In genomic region chr10:86957471-86958108, GRCh38 we compare ENCODE assay signal across 10 cellular contexts. TPM values are rescaled to one million over a fixed set of nuclear protein-coding genes. Genes with fewer than 3 reads are reported as not detected.
DNase-seq lines count a peak whose midpoint lies in the region; ATAC-seq, FAIRE-seq and TF ChIP-seq lines count a peak whose summit lies in the region.
"Had no signal": no experiment of that assay in that cellular context is flagged by ENCODE, and none has a peak within 500 bp of the region (broad histone marks: within the 10 kb centered on the region; RNA-seq: fewer than 3 reads in every experiment).

A gene with protein sequence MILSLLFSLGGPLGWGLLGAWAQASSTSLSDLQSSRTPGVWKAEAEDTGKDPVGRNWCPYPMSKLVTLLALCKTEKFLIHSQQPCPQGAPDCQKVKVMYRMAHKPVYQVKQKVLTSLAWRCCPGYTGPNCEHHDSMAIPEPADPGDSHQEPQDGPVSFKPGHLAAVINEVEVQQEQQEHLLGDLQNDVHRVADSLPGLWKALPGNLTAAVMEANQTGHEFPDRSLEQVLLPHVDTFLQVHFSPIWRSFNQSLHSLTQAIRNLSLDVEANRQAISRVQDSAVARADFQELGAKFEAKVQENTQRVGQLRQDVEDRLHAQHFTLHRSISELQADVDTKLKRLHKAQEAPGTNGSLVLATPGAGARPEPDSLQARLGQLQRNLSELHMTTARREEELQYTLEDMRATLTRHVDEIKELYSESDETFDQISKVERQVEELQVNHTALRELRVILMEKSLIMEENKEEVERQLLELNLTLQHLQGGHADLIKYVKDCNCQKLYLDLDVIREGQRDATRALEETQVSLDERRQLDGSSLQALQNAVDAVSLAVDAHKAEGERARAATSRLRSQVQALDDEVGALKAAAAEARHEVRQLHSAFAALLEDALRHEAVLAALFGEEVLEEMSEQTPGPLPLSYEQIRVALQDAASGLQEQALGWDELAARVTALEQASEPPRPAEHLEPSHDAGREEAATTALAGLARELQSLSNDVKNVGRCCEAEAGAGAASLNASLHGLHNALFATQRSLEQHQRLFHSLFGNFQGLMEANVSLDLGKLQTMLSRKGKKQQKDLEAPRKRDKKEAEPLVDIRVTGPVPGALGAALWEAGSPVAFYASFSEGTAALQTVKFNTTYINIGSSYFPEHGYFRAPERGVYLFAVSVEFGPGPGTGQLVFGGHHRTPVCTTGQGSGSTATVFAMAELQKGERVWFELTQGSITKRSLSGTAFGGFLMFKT (minus strand): TSS chr10:86957615. CDS start chr10:86957541, 74 bp downstream.

- no peaks in the 10 kb centered on the region for H3K9me3 ChIP-seq in RWPE2 (ENCODE audit: severe bottlenecking)
- H3K9me3 ChIP-seq in esophagus (ENCODE audit: control insufficient read depth in 2 of 2, insufficient read depth in 1 of 2, low read depth in 1 of 2, low read length in 1 of 2), result no peaks in the 10 kb centered on the region
- H3K9me3 ChIP-seq in thyroid gland, result no peaks in the 10 kb centered on the region
- H3K9me3 ChIP-seq: pancreas had no signal

- H3K36me3 ChIP-seq in RWPE2 (ENCODE audit: low read depth) (no peaks in the 10 kb centered on the region), esophagus (ENCODE audit: control insufficient read depth in 2 of 2, insufficient read depth in 2 of 2, low read length in 1 of 2) (no peaks in the 10 kb centered on the region), thyroid gland (no peaks in the 10 kb centered on the region)
- H3K36me3 ChIP-seq: pancreas had no signal

- TF ChIP-seq CTCF in RWPE2 (IDR thresholded peaks at IDR 0.05; ENCODE audit: poor library complexity, severe bottlenecking) (no peak), mesothelial cell of epicardium (IDR thresholded peaks at IDR 0.05; ENCODE audit: unreplicated experiment) (no peak), thyroid gland (IDR thresholded peaks at IDR 0.05) (no peak)

- 66 to 67% methylated on average over 9 of the region's 9 CpGs for WGBS in esophagus, 2 donors
- WGBS in thyroid gland, 2 donors, result 64 to 72% methylated on average over 6 to 8 of the region's 9 CpGs

- no peak within 1 kb of the TSS for H3K4me3 ChIP-seq in RWPE2 (ENCODE audit: severe bottlenecking)
- peak within 1 kb of the TSS in 1 of 2 donors; percentile 35 for H3K4me3 ChIP-seq in esophagus (ENCODE audit: low read depth in 1 of 2, low read length in 2 of 2)
- peak within 1 kb of the TSS in 1 of 3 donors; percentile 13 for H3K4me3 ChIP-seq in thyroid gland (replicated peaks in 1 of 3)

- no peaks in the 10 kb centered on the region for H3K27me3 ChIP-seq in RWPE2 (ENCODE audit: insufficient read depth, poor library complexity, severe bottlenecking)
- H3K27me3 ChIP-seq in esophagus (ENCODE audit: control insufficient read depth in 1 of 2, insufficient read depth in 2 of 2, low read length in 2 of 2), result no peaks in the 10 kb centered on the region
- no peaks in the 10 kb centered on the region for H3K27me3 ChIP-seq in thyroid gland
- H3K27me3 ChIP-seq: pancreas had no signal

- intact Hi-C loops in thyroid gland (cut with DNase I), result no loop called here

- H3K4me1 ChIP-seq in RWPE2 (ENCODE audit: insufficient read depth, poor library complexity, severe bottlenecking), result peaks cover 23% of the 10 kb centered on the region
- peaks cover 7 to 31% of the 10 kb centered on the region in 2 donors for H3K4me1 ChIP-seq in esophagus (ENCODE audit: control insufficient read depth in 2 of 2, insufficient read depth in 2 of 2, low read length in 1 of 2)
- H3K4me1 ChIP-seq in thyroid gland, result peaks cover 7 to 57% of the 10 kb centered on the region in 2 donors
- H3K4me1 ChIP-seq: pancreas had no signal

- no peak for FAIRE-seq in RCC 7860 (lab: Jason Lieb, UNC)
- FAIRE-seq in GM19239 (lab: Jason Lieb, UNC), result no peak
- FAIRE-seq: pancreas had no signal

- H3K36me3 Mint-ChIP-seq in mesothelial cell of epicardium, result peaks cover under 1% of the 10 kb centered on the region

- TF ChIP-seq POLR2A in thyroid gland (IDR thresholded peaks at IDR 0.05), result no peak

- H3K27ac ChIP-seq in RWPE2 (ENCODE audit: poor library complexity, severe bottlenecking) (peak within 1 kb of the TSS; percentile 70), esophagus (ENCODE audit: low read depth in 2 of 2, low read length in 1 of 2) (peak within 1 kb of the TSS; percentile 30 to 38), thyroid gland (peak within 1 kb of the TSS; percentile 61 to 85 (median 69))
- H3K27ac ChIP-seq: pancreas had no signal

- H3K4me3 Mint-ChIP-seq in mesothelial cell of epicardium, result peak within 1 kb of the TSS; percentile 66
- H3K4me3 Mint-ChIP-seq: activated CD8-positive, alpha-beta T cell treated with anti-CD3 and anti-CD28 coated beads for 36 hours had no signal

- DNase-seq in RWPE2 (ENCODE audit: low spot score) (no peak), mesothelial cell of epicardium (ENCODE audit: low spot score in 2 of 2, unreplicated experiment in 2 of 2) (no peak), thyroid gland (no peak), RCC 7860 (ENCODE audit: low spot score) (no peak), GM19239 (ENCODE audit: insufficient read length, low spot score) (no peak), NCI-H748 treated with DMSO at 0.1 percent for 48 hours (lab: John Stamatoyannopoulos, UW) (no peak)
- DNase-seq: activated CD8-positive, alpha-beta T cell treated with anti-CD3 and anti-CD28 coated beads for 36 hours had no signal

- ATAC-seq in RWPE2 (ENCODE audit: low read depth) (no peak), HG03469 (IDR thresholded peaks at IDR 0.05; ENCODE audit: unreplicated experiment) (no peak)
- ATAC-seq: activated CD8-positive, alpha-beta T cell treated with anti-CD3 and anti-CD28 coated beads for 36 hours had no signal

- H3K9me3 Mint-ChIP-seq in mesothelial cell of epicardium, result peaks cover 6% of the 10 kb centered on the region

- H3K27ac Mint-ChIP-seq in mesothelial cell of epicardium, result peak within 1 kb of the TSS; percentile 87
- H3K27ac Mint-ChIP-seq: activated CD8-positive, alpha-beta T cell treated with anti-CD3 and anti-CD28 coated beads for 36 hours had no signal

- peaks cover 56% of the 10 kb centered on the region for H3K4me1 Mint-ChIP-seq in mesothelial cell of epicardium

- H3K27me3 Mint-ChIP-seq in mesothelial cell of epicardium (ENCODE audit: low read depth), result no peaks in the 10 kb centered on the region
- H3K27me3 Mint-ChIP-seq: activated CD8-positive, alpha-beta T cell treated with anti-CD3 and anti-CD28 coated beads for 36 hours had no signal

RNA-seq across cellular contexts. Expression of the gene that starts here (rescaled TPM):
- polyA plus RNA-seq in esophagus, result 1 to 10 TPM; 4.1 to 6.4 TPM
- 6.5 to 9.8 TPM (median 7.2 TPM) in 3 replicates for total RNA-seq in mesothelial cell of epicardium
- 10 to 100 TPM; 23.0 to 45.1 (median 28.4) TPM for total RNA-seq in thyroid gland
- total RNA-seq: activated CD8-positive, alpha-beta T cell treated with anti-CD3 and anti-CD28 coated beads for 36 hours had no signal
